Comparison of ENCODE assay signal across 8 cellular contexts in the genomic region with DNA sequence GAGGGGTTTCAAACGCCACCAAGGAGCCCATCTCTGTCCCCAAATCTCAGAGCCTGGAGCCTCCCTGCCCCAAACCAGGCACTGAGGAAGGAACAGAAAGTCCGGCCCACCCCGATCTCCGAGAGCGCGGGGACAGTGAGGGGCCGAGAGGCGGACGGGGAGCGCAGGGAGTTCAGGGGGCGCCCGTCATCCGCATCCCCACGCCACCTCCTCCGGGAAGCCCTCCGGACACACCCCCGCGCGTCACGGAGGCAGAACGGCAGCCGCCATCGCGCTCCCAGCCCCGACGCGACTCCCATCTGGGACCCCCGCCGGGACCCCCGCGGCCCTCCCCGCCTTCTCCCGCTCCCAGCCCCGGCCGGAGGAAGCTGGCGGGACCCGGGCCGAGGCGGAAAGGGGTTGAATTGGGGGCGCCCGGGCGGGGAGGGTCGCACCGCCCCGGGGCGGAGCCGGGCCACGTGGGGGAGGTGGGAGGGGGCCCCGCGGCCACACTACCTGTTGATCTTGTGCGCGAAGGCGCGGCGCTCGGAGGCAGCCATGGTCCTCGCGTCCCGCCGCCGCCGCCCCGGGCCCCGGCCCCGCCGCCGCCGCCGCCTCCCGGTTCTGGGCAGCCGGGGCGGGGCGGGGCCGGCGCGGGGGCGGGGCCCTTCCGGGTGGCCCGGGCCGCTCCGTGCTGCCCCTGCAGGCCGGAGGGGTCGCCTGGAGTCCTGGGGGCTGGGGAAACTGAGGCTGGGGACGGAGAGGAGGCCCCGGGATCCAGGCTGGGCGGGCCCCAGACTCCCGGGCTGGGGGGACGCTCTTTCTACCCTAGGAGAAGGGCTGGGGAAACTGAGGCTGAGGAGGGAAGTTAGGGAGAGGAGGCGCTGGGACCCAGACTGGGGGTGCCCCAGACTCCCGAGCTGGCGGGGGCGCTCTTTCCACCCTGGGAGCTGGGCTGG. TPM values are rescaled to one million over a fixed set of nuclear protein-coding genes. Genes with fewer than 3 reads are reported as not detected.
DNase-seq lines count a peak whose midpoint lies in the region; ATAC-seq, FAIRE-seq and TF ChIP-seq lines count a peak whose summit lies in the region.

A gene with protein sequence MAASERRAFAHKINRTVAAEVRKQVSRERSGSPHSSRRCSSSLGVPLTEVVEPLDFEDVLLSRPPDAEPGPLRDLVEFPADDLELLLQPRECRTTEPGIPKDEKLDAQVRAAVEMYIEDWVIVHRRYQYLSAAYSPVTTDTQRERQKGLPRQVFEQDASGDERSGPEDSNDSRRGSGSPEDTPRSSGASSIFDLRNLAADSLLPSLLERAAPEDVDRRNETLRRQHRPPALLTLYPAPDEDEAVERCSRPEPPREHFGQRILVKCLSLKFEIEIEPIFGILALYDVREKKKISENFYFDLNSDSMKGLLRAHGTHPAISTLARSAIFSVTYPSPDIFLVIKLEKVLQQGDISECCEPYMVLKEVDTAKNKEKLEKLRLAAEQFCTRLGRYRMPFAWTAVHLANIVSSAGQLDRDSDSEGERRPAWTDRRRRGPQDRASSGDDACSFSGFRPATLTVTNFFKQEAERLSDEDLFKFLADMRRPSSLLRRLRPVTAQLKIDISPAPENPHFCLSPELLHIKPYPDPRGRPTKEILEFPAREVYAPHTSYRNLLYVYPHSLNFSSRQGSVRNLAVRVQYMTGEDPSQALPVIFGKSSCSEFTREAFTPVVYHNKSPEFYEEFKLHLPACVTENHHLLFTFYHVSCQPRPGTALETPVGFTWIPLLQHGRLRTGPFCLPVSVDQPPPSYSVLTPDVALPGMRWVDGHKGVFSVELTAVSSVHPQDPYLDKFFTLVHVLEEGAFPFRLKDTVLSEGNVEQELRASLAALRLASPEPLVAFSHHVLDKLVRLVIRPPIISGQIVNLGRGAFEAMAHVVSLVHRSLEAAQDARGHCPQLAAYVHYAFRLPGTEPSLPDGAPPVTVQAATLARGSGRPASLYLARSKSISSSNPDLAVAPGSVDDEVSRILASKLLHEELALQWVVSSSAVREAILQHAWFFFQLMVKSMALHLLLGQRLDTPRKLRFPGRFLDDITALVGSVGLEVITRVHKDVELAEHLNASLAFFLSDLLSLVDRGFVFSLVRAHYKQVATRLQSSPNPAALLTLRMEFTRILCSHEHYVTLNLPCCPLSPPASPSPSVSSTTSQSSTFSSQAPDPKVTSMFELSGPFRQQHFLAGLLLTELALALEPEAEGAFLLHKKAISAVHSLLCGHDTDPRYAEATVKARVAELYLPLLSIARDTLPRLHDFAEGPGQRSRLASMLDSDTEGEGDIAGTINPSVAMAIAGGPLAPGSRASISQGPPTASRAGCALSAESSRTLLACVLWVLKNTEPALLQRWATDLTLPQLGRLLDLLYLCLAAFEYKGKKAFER (N-terminal part only) (minus strand): TSS at position 623 of the 938 bp plus-strand sequence. CDS start 84 bp downstream, at position 539.

- TF ChIP-seq POLR2A in A549 (IDR thresholded peaks at IDR 0.05; ENCODE audit: low read length) (no peak; the same call in 1 of the 2 replicates), vagina (IDR thresholded peaks at IDR 0.05) (no peak)

- H3K4me3 ChIP-seq in A549: peak within 1 kb of the TSS; percentile 97
- H3K4me3 ChIP-seq in esophagus (ENCODE audit: low read depth in 1 of 2, low read length in 2 of 2): peak within 1 kb of the TSS; percentile 71 to 74
- H3K4me3 ChIP-seq in naive thymus-derived CD4-positive, alpha-beta T cell (ENCODE audit: low read length): no peak within 1 kb of the TSS
- H3K4me3 ChIP-seq in vagina: peak within 1 kb of the TSS; percentile 84 to 98

- no peak for FAIRE-seq in A549 (lab: Jason Lieb, UNC)

- H3K36me3 ChIP-seq in esophagus (ENCODE audit: control insufficient read depth in 2 of 2, insufficient read depth in 2 of 2, low read length in 1 of 2) (no peaks in the 10 kb centered on the region), vagina (no peaks in the 10 kb centered on the region)
- H3K36me3 ChIP-seq in naive thymus-derived CD4-positive, alpha-beta T cell (ENCODE audit: control insufficient read depth in 2 of 3, insufficient read depth in 3 of 3, low read length in 3 of 3): no peaks in the 10 kb centered on the region

- no peaks in the 10 kb centered on the region for H3K9me3 Mint-ChIP-seq in activated CD4-positive, alpha-beta T cell treated with anti-CD3 and anti-CD28 coated beads, Interleukin-2, amount 10 ng/mL, durations not matched to agents 7 days and 5 days
- H3K9me3 Mint-ChIP-seq in naive thymus-derived CD4-positive, alpha-beta T cell: peaks cover 0 to 4% (median 0%) of the 10 kb centered on the region in 11 donors

- intact Hi-C loops in naive thymus-derived CD4-positive, alpha-beta T cell (cut with micrococcal nuclease): no loop called here
- intact Hi-C loops in vagina (cut with DNase I): no loop called here

- H3K27me3 Mint-ChIP-seq in activated CD4-positive, alpha-beta T cell treated with anti-CD3 and anti-CD28 coated beads, Interleukin-2, amount 10 ng/mL, durations not matched to agents 7 days and 5 days: peaks cover 63% of the 10 kb centered on the region
- H3K27me3 Mint-ChIP-seq in naive thymus-derived CD4-positive, alpha-beta T cell: peaks cover 32 to 71% (median 42%) of the 10 kb centered on the region in 5 donors

- TF ChIP-seq EP300 in A549 (IDR thresholded peaks at IDR 0.05): no peak

- H3K4me3 Mint-ChIP-seq in activated CD4-positive, alpha-beta T cell treated with anti-CD3 and anti-CD28 coated beads, Interleukin-2, amount 10 ng/mL, durations not matched to agents 7 days and 5 days: peak within 1 kb of the TSS; percentile 45
- H3K4me3 Mint-ChIP-seq in naive thymus-derived CD4-positive, alpha-beta T cell: peak within 1 kb of the TSS; percentile 49 to 85 (median 72)

- H3K4me1 ChIP-seq in A549 (peaks cover 32% of the 10 kb centered on the region), esophagus (ENCODE audit: control insufficient read depth in 2 of 2, insufficient read depth in 2 of 2, low read length in 1 of 2) (peaks cover 3 to 12% of the 10 kb centered on the region in 2 donors), vagina (peaks cover 30% of the 10 kb centered on the region)
- no peaks in the 10 kb centered on the region for H3K4me1 ChIP-seq in naive thymus-derived CD4-positive, alpha-beta T cell (ENCODE audit: control insufficient read depth in 2 of 2, insufficient read depth in 2 of 2, low read length in 2 of 2)

- no peak for TF ChIP-seq RAD21 in A549 (conservative IDR thresholded peaks at IDR 0.05 in 1 of 2, IDR thresholded peaks at IDR 0.05 in 1 of 2)

- H3K27ac ChIP-seq in A549 (peak within 1 kb of the TSS; percentile 94 to 97), esophagus (ENCODE audit: low read depth in 2 of 2, low read length in 1 of 2) (peak within 1 kb of the TSS; percentile 66 to 76), vagina (peak within 1 kb of the TSS; percentile 82)
- H3K27ac ChIP-seq in naive thymus-derived CD4-positive, alpha-beta T cell (ENCODE audit: low read depth, low read length): no peak within 1 kb of the TSS

- no peak within 1 kb of the TSS for H3K27ac Mint-ChIP-seq in activated CD4-positive, alpha-beta T cell treated with anti-CD3 and anti-CD28 coated beads, Interleukin-2, amount 10 ng/mL, durations not matched to agents 7 days and 5 days
- no peak within 1 kb of the TSS for H3K27ac Mint-ChIP-seq in naive thymus-derived CD4-positive, alpha-beta T cell

- H3K27me3 ChIP-seq in esophagus (ENCODE audit: control insufficient read depth in 1 of 2, insufficient read depth in 2 of 2, low read length in 2 of 2) (no peaks in the 10 kb centered on the region), vagina (no peaks in the 10 kb centered on the region)
- H3K27me3 ChIP-seq in naive thymus-derived CD4-positive, alpha-beta T cell (ENCODE audit: control insufficient read depth in 2 of 2, insufficient read depth in 2 of 2, low read length in 2 of 2): peaks cover 0 to 14% of the 10 kb centered on the region in 2 donors

- WGBS in A549 (ENCODE audit: missing lambda C conversion rate): 0% methylated on average over 7 of the region's 92 CpGs
- WGBS in esophagus, 2 donors: 2 to 3% methylated on average over 51 to 92 of the region's 92 CpGs

- CTCF ChIA-PET in A549 (lab: Yijun Ruan, JAX): interaction anchor here (1.2 kb wide), 1 partner anchor 220 kb away, joined by 3 read pairs; no protein-coding TSS in a partner anchor
- CTCF ChIA-PET in activated CD4-positive, alpha-beta T cell treated with anti-CD3 and anti-CD28 coated beads, Interleukin-2, amount 10 ng/mL, durations not matched to agents 7 days and 5 days (lab: Charles Lee): interaction anchor here (0.7 kb wide), 1 partner anchor 20 kb away, joined by 3 read pairs; no protein-coding TSS in a partner anchor
- CTCF ChIA-PET in naive thymus-derived CD4-positive, alpha-beta T cell (lab: Charles Lee): no interaction called here

- peaks cover 6% of the 10 kb centered on the region for H3K4me1 Mint-ChIP-seq in activated CD4-positive, alpha-beta T cell treated with anti-CD3 and anti-CD28 coated beads, Interleukin-2, amount 10 ng/mL, durations not matched to agents 7 days and 5 days
- peaks cover 0 to 7% (median 3%) of the 10 kb centered on the region in 7 donors for H3K4me1 Mint-ChIP-seq in naive thymus-derived CD4-positive, alpha-beta T cell

- TF ChIP-seq CTCF in A549 (IDR thresholded peaks at IDR 0.05) (peak; percentile 42), vagina (IDR thresholded peaks at IDR 0.05) (no peak)

- DNase-seq in A549 (ENCODE audit: low read depth in 1 of 2, low spot score in 1 of 2) (no peak), vagina (ENCODE audit: extremely low spot score in 2 of 2) (no peak), EL (no peak)
- no peak for DNase-seq in activated CD4-positive, alpha-beta T cell treated with anti-CD3 and anti-CD28 coated beads, Interleukin-2, amount 10 ng/mL, durations not matched to agents 7 days and 5 days
- DNase-seq in naive thymus-derived CD4-positive, alpha-beta T cell: peak in 1 of 9 donors; percentile 46

- POLR2A ChIA-PET in A549 (lab: Yijun Ruan, JAX): no interaction called here
- POLR2A ChIA-PET in activated CD4-positive, alpha-beta T cell treated with anti-CD3 and anti-CD28 coated beads, Interleukin-2, amount 10 ng/mL, durations not matched to agents 7 days and 5 days (lab: Charles Lee): no interaction called here
- POLR2A ChIA-PET in naive thymus-derived CD4-positive, alpha-beta T cell (lab: Charles Lee): no interaction called here

- ATAC-seq in A549 (peak; percentile 51 to 58), GM19025 (IDR thresholded peaks at IDR 0.05; ENCODE audit: low read depth, unreplicated experiment) (peak; percentile 55), HG03039 (IDR thresholded peaks at IDR 0.05; ENCODE audit: unreplicated experiment) (no peak)
- peak; percentile 64 for ATAC-seq in naive thymus-derived CD4-positive, alpha-beta T cell

- H3K9me3 ChIP-seq in A549 (no peaks in the 10 kb centered on the region), esophagus (ENCODE audit: control insufficient read depth in 2 of 2, insufficient read depth in 1 of 2, low read depth in 1 of 2, low read length in 1 of 2) (no peaks in the 10 kb centered on the region), vagina (no peaks in the 10 kb centered on the region)
- no peaks in the 10 kb centered on the region for H3K9me3 ChIP-seq in naive thymus-derived CD4-positive, alpha-beta T cell (ENCODE audit: control insufficient read depth in 2 of 3, low read length in 3 of 3)

- peak within 1 kb of the TSS; percentile 91 for H3K4me2 ChIP-seq in A549

- no peaks in the 10 kb centered on the region for H3K36me3 Mint-ChIP-seq in activated CD4-positive, alpha-beta T cell treated with anti-CD3 and anti-CD28 coated beads, Interleukin-2, amount 10 ng/mL, durations not matched to agents 7 days and 5 days (ENCODE audit: low read depth)
- H3K36me3 Mint-ChIP-seq in naive thymus-derived CD4-positive, alpha-beta T cell: no peaks in the 10 kb centered on the region

RNA-seq across cellular contexts. Expression of the gene that starts here (rescaled TPM):
- polyA plus RNA-seq in A549 (2011; rRNA removed) (8.0 and 9.6 TPM in 2 replicates), A549 (2017; fragmentation: RNase III; extraction: RNeasy Plus Mini Kit Qiagen cat#74134 plus additional on column Dnase treatment) (7.5 to 10.4 TPM (median 7.6 TPM) in 3 replicates), esophagus (10 to 100 TPM; 25.8 to 53.5 TPM)
- polyA plus RNA-seq in A549 (2012; cell fraction: cytosol; rRNA removed): 9.9 and 12.9 TPM in 2 replicates
- polyA plus RNA-seq in A549 (2012; cell fraction: nucleus; rRNA removed): 33.0 and 43.0 TPM in 2 replicates
- 10.3 and 15.9 TPM in 2 replicates for polyA minus RNA-seq in A549 (2011; rRNA and poly(A)+ RNA removed)
- not detected for total RNA-seq in activated CD4-positive, alpha-beta T cell treated with anti-CD3 and anti-CD28 coated beads, Interleukin-2, amount 10 ng/mL, durations not matched to agents 7 days and 5 days
- 1 to 10 TPM in 2 of 5 experiments, under 1 TPM in 1, not detected in 2; 0.73 to 5.2 (median 1.5) TPM for total RNA-seq in naive thymus-derived CD4-positive, alpha-beta T cell
- polyA plus RNA-seq in naive thymus-derived CD4-positive, alpha-beta T cell: not detected
- 65.8 TPM for total RNA-seq in vagina

Comparison
In these comparisons a context has a peak if more than half of its experiments do, and no peak if none do; other contexts are left out.
1. RNA of the gene that starts here (total RNA-seq): 65.8 TPM in vagina (single experiment); 0.73 to 5.2 TPM in naive thymus-derived CD4-positive, alpha-beta T cell and not detected in activated CD4-positive, alpha-beta T cell treated with anti-CD3 and anti-CD28 coated beads, Interleukin-2, amount 10 ng/mL, durations not matched to agents 7 days and 5 days; every median in the first group is over 10 times any median in the second.
2. RNA of the gene that starts here (polyA plus RNA-seq): 25.8 to 53.5 TPM in esophagus and 7.5 to 43.0 TPM in A549; not detected in naive thymus-derived CD4-positive, alpha-beta T cell; every median in the first group is over 4 times any median in the second.